In genomic region chr12:65892905-65893304, GRCh38 we compare ENCODE assay signal across 12 cellular contexts.
A peak's percentile ranks its signal among the peaks of the same experiment; 100 is the strongest.
DNase-seq lines count a peak whose midpoint lies in the region; ATAC-seq and TF ChIP-seq lines count a peak whose summit lies in the region.
"Had no signal": no experiment of that assay in that cellular context is flagged by ENCODE, and none has a peak within 500 bp of the region (broad histone marks: within the 10 kb centered on the region; RNA-seq: fewer than 3 reads in every experiment).

No MANE protein-coding gene starts in this region.

- H3K36me3 ChIP-seq in iPS-20b (ENCODE audit: insufficient read depth, low read depth, low read length) (no peaks in the 10 kb centered on the region), Peyer's patch (no peaks in the 10 kb centered on the region)
- H3K36me3 ChIP-seq: prostate gland had no signal

- peaks cover 62% of the 10 kb centered on the region for H3K4me1 ChIP-seq in iPS-20b (ENCODE audit: insufficient read depth, low read length)
- peaks cover 0 to 12% (median 0%) of the 10 kb centered on the region in 4 donors for H3K4me1 ChIP-seq in Peyer's patch
- H3K4me1 ChIP-seq: prostate gland had no signal

- no peaks in the 10 kb centered on the region for H3K27me3 ChIP-seq in iPS-20b (ENCODE audit: insufficient read depth, low read length)
- no peaks in the 10 kb centered on the region for H3K27me3 ChIP-seq in Peyer's patch

- H3K4me3 Mint-ChIP-seq in stimulated activated naive CD8-positive, alpha-beta T cell treated with anti-CD3 and anti-CD28 coated beads, Interleukin-15, amount 100 ng/mL, for 72 hours = no peak overlapping the region
- H3K4me3 Mint-ChIP-seq: stimulated activated memory B cell treated with anti-CD40 and anti-IgM and Interleukin-4, amounts not matched to agents 10 μg/mL and 1 μg/mL and 100 μg/mL, for 72 hours had no signal

- H3K9me3 Mint-ChIP-seq in stimulated activated naive CD8-positive, alpha-beta T cell treated with anti-CD3 and anti-CD28 coated beads, Interleukin-15, amount 100 ng/mL, for 72 hours = no peaks in the 10 kb centered on the region
- H3K9me3 Mint-ChIP-seq: stimulated activated memory B cell treated with anti-CD40 and anti-IgM and Interleukin-4, amounts not matched to agents 10 μg/mL and 1 μg/mL and 100 μg/mL, for 72 hours had no signal

- no peaks in the 10 kb centered on the region for H3K4me1 Mint-ChIP-seq in stimulated activated naive CD8-positive, alpha-beta T cell treated with anti-CD3 and anti-CD28 coated beads, Interleukin-15, amount 100 ng/mL, for 72 hours
- H3K4me1 Mint-ChIP-seq: stimulated activated memory B cell treated with anti-CD40 and anti-IgM and Interleukin-4, amounts not matched to agents 10 μg/mL and 1 μg/mL and 100 μg/mL, for 72 hours had no signal

- no peak for DNase-seq in stimulated activated naive CD8-positive, alpha-beta T cell treated with anti-CD3 and anti-CD28 coated beads, Interleukin-15, amount 100 ng/mL, for 72 hours
- no peak for DNase-seq in stimulated activated naive CD8-positive, alpha-beta T cell treated with anti-CD3 and anti-CD28 coated beads, Interleukin-15, Interleukin-2, amounts not matched to agents 100 U/mL and 50 U/mL, for 24 hours
- DNase-seq in T1000 (lab: John Stamatoyannopoulos, UW) (peak; percentile 100), putamen (ENCODE audit: low spot score) (no peak), sciatic nerve (ENCODE audit: low spot score) (no peak), Peyer's patch (no peak)
- DNase-seq: activated naive CD4-positive, alpha-beta T cell; NCI-H2081 had no signal

- peak overlapping the region; percentile 13; the same call in 1 of the 2 replicates for H3K9ac ChIP-seq in iPS-20b (ENCODE audit: low read depth, low read length)

- TF ChIP-seq POLR2A in Peyer's patch (IDR thresholded peaks at IDR 0.05) = no peak

- TF ChIP-seq CTCF in Peyer's patch (IDR thresholded peaks at IDR 0.05) = no peak

- peak; percentile 63 for ATAC-seq in stimulated activated naive CD8-positive, alpha-beta T cell treated with anti-CD3 and anti-CD28 coated beads, Interleukin-15, amount 100 ng/mL, for 72 hours
- no peak for ATAC-seq in stimulated activated naive CD8-positive, alpha-beta T cell treated with anti-CD3 and anti-CD28 coated beads, Interleukin-15, Interleukin-2, amounts not matched to agents 100 U/mL and 50 U/mL, for 24 hours
- ATAC-seq in sciatic nerve = no peak
- ATAC-seq in GM19023 (IDR thresholded peaks at IDR 0.05; ENCODE audit: unreplicated experiment) = no peak
- ATAC-seq: stimulated activated memory B cell treated with anti-CD40 and anti-IgM and Interleukin-4, amounts not matched to agents 10 μg/mL and 1 μg/mL and 100 μg/mL, for 72 hours had no signal

- intact Hi-C loops in sciatic nerve (cut with DNase I) = no loop called here

- H3K27ac ChIP-seq in iPS-20b (ENCODE audit: low read length) (no peak overlapping the region), Peyer's patch (no peak overlapping the region)
- H3K27ac ChIP-seq: prostate gland had no signal

- no peaks in the 10 kb centered on the region for H3K9me3 ChIP-seq in iPS-20b (ENCODE audit: insufficient read depth, low read depth, low read length)
- H3K9me3 ChIP-seq in Peyer's patch = no peaks in the 10 kb centered on the region
- H3K9me3 ChIP-seq: prostate gland had no signal

- H3K27me3 Mint-ChIP-seq in stimulated activated naive CD8-positive, alpha-beta T cell treated with anti-CD3 and anti-CD28 coated beads, Interleukin-15, amount 100 ng/mL, for 72 hours = peaks cover 64% of the 10 kb centered on the region

- H3K27ac Mint-ChIP-seq in stimulated activated naive CD8-positive, alpha-beta T cell treated with anti-CD3 and anti-CD28 coated beads, Interleukin-15, amount 100 ng/mL, for 72 hours = no peak overlapping the region
- H3K27ac Mint-ChIP-seq: stimulated activated memory B cell treated with anti-CD40 and anti-IgM and Interleukin-4, amounts not matched to agents 10 μg/mL and 1 μg/mL and 100 μg/mL, for 72 hours had no signal

- H3K4me3 ChIP-seq in iPS-20b (ENCODE audit: low read length) (no peak overlapping the region), Peyer's patch (no peak overlapping the region)
- H3K4me3 ChIP-seq: prostate gland had no signal
